In the genomic region with DNA sequence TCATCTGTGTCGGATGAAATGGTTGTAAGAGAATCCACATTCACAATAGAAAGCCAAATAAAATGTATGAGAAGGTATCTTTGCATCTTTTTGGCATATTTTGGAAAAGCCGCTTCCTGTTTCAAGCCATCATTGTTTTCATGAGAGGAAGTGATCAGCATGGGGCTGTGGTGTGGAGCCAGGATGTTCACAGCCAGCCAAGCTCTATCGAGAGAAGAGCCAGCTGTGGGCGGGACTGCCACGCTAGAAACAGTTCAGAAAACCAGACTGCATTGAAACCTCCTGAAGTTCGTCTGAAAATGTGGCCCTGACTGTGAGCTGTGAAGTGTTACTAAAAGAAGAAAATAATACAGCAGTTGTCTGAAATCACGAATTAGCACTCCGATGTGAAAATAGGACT, we compare ENCODE assay signal across 1 cellular context.
TF ChIP-seq lines count a peak whose summit lies in the region.

No MANE protein-coding gene starts in this region.

TF ChIP-seq in SK-N-SH, 30 proteins besides CTCF, POLR2A, EP300 and RAD21 (continued from another document):
- no peak for TF ChIP-seq TCF12 (IDR thresholded peaks at IDR 0.05)
- TF ChIP-seq, protein P1, sequence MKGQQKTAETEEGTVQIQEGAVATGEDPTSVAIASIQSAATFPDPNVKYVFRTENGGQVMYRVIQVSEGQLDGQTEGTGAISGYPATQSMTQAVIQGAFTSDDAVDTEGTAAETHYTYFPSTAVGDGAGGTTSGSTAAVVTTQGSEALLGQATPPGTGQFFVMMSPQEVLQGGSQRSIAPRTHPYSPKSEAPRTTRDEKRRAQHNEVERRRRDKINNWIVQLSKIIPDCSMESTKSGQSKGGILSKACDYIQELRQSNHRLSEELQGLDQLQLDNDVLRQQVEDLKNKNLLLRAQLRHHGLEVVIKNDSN (IDR thresholded peaks at IDR 0.05; ENCODE audit: borderline replicate concordance, low read depth): no peak
- TF ChIP-seq POLR2AphosphoS5 (IDR thresholded peaks at IDR 0.05; ENCODE audit: low read depth, low read length): no peak
- TF ChIP-seq ELF1 (IDR thresholded peaks at IDR 0.05): no peak
- TF ChIP-seq, protein P2, sequence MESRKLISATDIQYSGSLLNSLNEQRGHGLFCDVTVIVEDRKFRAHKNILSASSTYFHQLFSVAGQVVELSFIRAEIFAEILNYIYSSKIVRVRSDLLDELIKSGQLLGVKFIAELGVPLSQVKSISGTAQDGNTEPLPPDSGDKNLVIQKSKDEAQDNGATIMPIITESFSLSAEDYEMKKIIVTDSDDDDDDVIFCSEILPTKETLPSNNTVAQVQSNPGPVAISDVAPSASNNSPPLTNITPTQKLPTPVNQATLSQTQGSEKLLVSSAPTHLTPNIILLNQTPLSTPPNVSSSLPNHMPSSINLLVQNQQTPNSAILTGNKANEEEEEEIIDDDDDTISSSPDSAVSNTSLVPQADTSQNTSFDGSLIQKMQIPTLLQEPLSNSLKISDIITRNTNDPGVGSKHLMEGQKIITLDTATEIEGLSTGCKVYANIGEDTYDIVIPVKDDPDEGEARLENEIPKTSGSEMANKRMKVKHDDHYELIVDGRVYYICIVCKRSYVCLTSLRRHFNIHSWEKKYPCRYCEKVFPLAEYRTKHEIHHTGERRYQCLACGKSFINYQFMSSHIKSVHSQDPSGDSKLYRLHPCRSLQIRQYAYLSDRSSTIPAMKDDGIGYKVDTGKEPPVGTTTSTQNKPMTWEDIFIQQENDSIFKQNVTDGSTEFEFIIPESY (IDR thresholded peaks at IDR 0.05; ENCODE audit: borderline replicate concordance, low read depth): no peak
- TF ChIP-seq RXRA (IDR thresholded peaks at IDR 0.05; ENCODE audit: borderline replicate concordance, low read depth): no peak
- TF ChIP-seq FOXJ3 (CRISPR knock-in tag; IDR thresholded peaks at IDR 0.05): no peak
